ENCODE assay signal across 8 cellular contexts in the genomic region with DNA sequence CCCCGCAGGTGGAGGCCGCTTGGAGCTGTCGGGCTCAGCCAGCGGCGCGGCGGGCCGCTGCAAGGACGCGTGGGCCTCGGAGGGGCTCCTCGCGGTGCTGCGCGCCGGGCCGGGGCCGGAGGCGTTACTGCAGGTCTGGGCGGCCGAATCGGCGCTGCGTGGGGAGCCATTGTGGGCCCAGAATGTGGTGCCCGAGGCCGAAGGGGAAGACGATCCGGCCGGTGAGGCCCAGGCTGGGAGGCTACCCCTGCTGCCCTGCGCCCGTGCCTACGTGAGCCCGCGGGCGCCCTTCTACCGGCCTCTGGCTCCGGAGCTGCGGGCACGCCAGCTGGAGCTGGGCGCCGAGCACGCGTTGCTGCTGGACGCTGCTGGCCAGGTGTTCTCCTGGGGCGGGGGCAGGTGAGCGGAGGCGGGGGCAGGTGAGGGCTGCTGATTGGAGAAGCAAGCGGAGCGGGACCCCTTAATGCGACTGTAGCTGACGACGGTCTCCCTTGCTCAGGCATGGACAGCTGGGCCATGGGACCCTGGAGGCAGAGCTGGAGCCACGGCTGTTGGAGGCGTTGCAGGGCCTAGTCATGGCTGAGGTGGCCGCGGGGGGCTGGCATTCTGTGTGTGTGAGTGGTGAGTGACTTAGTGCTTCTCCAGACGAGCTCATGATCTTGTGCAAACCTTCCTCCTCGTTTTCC. TPM values are rescaled to one million over a fixed set of nuclear protein-coding genes. Genes with fewer than 3 reads are reported as not detected.
DNase-seq lines count a peak whose midpoint lies in the region; ATAC-seq and TF ChIP-seq lines count a peak whose summit lies in the region.

No MANE protein-coding gene starts in this region.

- H3K4me1 ChIP-seq in neural progenitor cell = peaks cover 12% of the 10 kb centered on the region

- no peaks in the 10 kb centered on the region for H3K27me3 Mint-ChIP-seq in Calu3 (ENCODE audit: unreplicated experiment)
- no peaks in the 10 kb centered on the region for H3K27me3 Mint-ChIP-seq in T-cell
- H3K27me3 Mint-ChIP-seq in neural progenitor cell (ENCODE audit: insufficient read depth, low read depth) = peaks cover 11% of the 10 kb centered on the region

- no peaks in the 10 kb centered on the region for H3K4me1 Mint-ChIP-seq in Calu3 (ENCODE audit: low read depth, unreplicated experiment)
- H3K4me1 Mint-ChIP-seq in T-cell = peaks cover 0 to 20% (median 16%) of the 10 kb centered on the region in 3 donors
- peaks cover 16% of the 10 kb centered on the region for H3K4me1 Mint-ChIP-seq in neural progenitor cell

- H3K9ac ChIP-seq in neural progenitor cell = no peak overlapping the region

- CTCF ChIA-PET in Calu3 (lab: Charles Lee) (interaction anchor here (0.7 to 3.2 kb wide), 5 partner anchors 25 to 314 kb away, joined by 3 to 23 read pairs (median 4); a partner anchor contains a TSS), T-cell (lab: Charles Lee) (interaction anchor here (0.6 to 3.9 kb wide), 15 partner anchors 8 to 1781 kb away, joined by 3 to 27 read pairs (median 5); a partner anchor contains a TSS)

- H3K9me3 ChIP-seq in neural progenitor cell (ENCODE audit: low read depth) = no peaks in the 10 kb centered on the region

- no peak for ATAC-seq in T-cell (replicated peaks in 1 of 4)
- ATAC-seq in HG03442 (IDR thresholded peaks at IDR 0.05; ENCODE audit: unreplicated experiment) = no peak
- no peak for ATAC-seq in activated CD4-positive, CD25-positive, alpha-beta regulatory T cell treated with anti-CD3 and anti-CD28 coated beads, Interleukin-2, amount 50 U/mL, for 24 hours

- H3K4me2 ChIP-seq in neural progenitor cell = peak overlapping the region; percentile 78

- peaks cover 14% of the 10 kb centered on the region for H3K27me3 ChIP-seq in neural progenitor cell

- H3K36me3 Mint-ChIP-seq in Calu3 (ENCODE audit: insufficient read depth, unreplicated experiment) = peaks cover 65% of the 10 kb centered on the region
- peaks cover 29% of the 10 kb centered on the region for H3K36me3 Mint-ChIP-seq in T-cell
- H3K36me3 Mint-ChIP-seq in neural progenitor cell = peaks cover 8% of the 10 kb centered on the region

- H3K27ac ChIP-seq in neural progenitor cell = no peak overlapping the region

- no TSS peak for BruUV-seq in Calu3 (replicated peaks; lab: Mats Ljungman, UMichigan)

- peaks cover 8% of the 10 kb centered on the region for H4K20me1 ChIP-seq in neural progenitor cell (ENCODE audit: low read depth)

- no peaks in the 10 kb centered on the region for H3K36me3 ChIP-seq in neural progenitor cell

- H3K27ac Mint-ChIP-seq in Calu3 (ENCODE audit: unreplicated experiment) = peak overlapping the region; percentile 39
- peak overlapping the region in 1 of 2 donors; percentile 39 for H3K27ac Mint-ChIP-seq in T-cell
- no peak overlapping the region for H3K27ac Mint-ChIP-seq in neural progenitor cell

- H2AFZ ChIP-seq in neural progenitor cell (replicated peaks) = no peak overlapping the region

- no peak for TF ChIP-seq CTCF in Calu3 (IDR thresholded peaks at IDR 0.05; ENCODE audit: unreplicated experiment)
- TF ChIP-seq CTCF in fibroblast of mammary gland (conservative IDR thresholded peaks at IDR 0.05; ENCODE audit: control insufficient read depth, insufficient read depth, low read depth, low read length) = no peak
- TF ChIP-seq CTCF in neural progenitor cell (IDR thresholded peaks at IDR 0.05) = no peak

- no peak for DNase-seq in Calu3
- no peak for DNase-seq in T-cell
- DNase-seq in fibroblast of mammary gland (ENCODE audit: low read depth) = peak; percentile 64
- DNase-seq in neural progenitor cell (ENCODE audit: low spot score) = peak; percentile 74
- no peak for DNase-seq in foreskin melanocyte
- DNase-seq in NCI-H1048 (lab: John Stamatoyannopoulos, UW) = no peak

- intact Hi-C loops in Calu3 (cut with micrococcal nuclease; ENCODE audit: unreplicated experiment) = loop anchor here (5.0 to 10.0 kb wide), 2 partner anchors 75 to 318 kb away; no protein-coding TSS in a partner anchor

- H3K79me2 ChIP-seq in neural progenitor cell (ENCODE audit: low read depth) = no peaks in the 10 kb centered on the region

- H3K4me3 ChIP-seq in fibroblast of mammary gland (ENCODE audit: control insufficient read depth, low read depth, low read length) = peak overlapping the region; percentile 44
- H3K4me3 ChIP-seq in neural progenitor cell = peak overlapping the region; percentile 56

- H3F3A ChIP-seq in neural progenitor cell (ENCODE audit: low read depth) = peaks cover 31% of the 10 kb centered on the region

- peak overlapping the region; percentile 40 for H3K4me3 Mint-ChIP-seq in Calu3 (ENCODE audit: low read depth, unreplicated experiment)
- peak overlapping the region; percentile 37 to 57 (median 56) for H3K4me3 Mint-ChIP-seq in T-cell
- peak overlapping the region; percentile 81 for H3K4me3 Mint-ChIP-seq in neural progenitor cell

- H3K9me3 Mint-ChIP-seq in Calu3 (ENCODE audit: low read depth, unreplicated experiment) = no peaks in the 10 kb centered on the region
- H3K9me3 Mint-ChIP-seq in T-cell = no peaks in the 10 kb centered on the region
- no peaks in the 10 kb centered on the region for H3K9me3 Mint-ChIP-seq in neural progenitor cell

- POLR2A ChIA-PET in T-cell (lab: Charles Lee) = interaction anchor here (0.7 to 0.9 kb wide), 2 partner anchors 22 to 75 kb away, joined by 3 read pairs; a partner anchor contains a TSS

RNA-seq across cellular contexts. Expression of a gene that starts 2.6 kb away (rescaled TPM):
- total RNA-seq in Calu3 (2022) (39.3 and 42.6 TPM in 2 replicates), T-cell (10 to 100 TPM in 3 of 5 donors, 1 to 10 TPM in 2; 5.7 to 21.2 (median 15.8) TPM), neural progenitor cell (ENCODE audit: low replicate concordance) (19.7 and 27.6 TPM in 2 replicates)

RNA-seq across cellular contexts. Expression of a gene that starts 22.2 kb away (rescaled TPM):
- 66.5 and 66.7 TPM in 2 replicates for total RNA-seq in Calu3 (2022)
- 10 to 100 TPM; 39.4 to 80.3 (median 72.2) TPM for total RNA-seq in T-cell
- 47.7 and 99.5 TPM in 2 replicates for total RNA-seq in neural progenitor cell (ENCODE audit: low replicate concordance)

RNA-seq across cellular contexts. Expression of a gene that starts 24.9 kb away (rescaled TPM):
- total RNA-seq in Calu3 (2022) = 25.1 and 26.7 TPM in 2 replicates
- 10 to 100 TPM; 14.4 to 28.6 (median 26.2) TPM for total RNA-seq in T-cell
- 20.4 and 21.8 TPM in 2 replicates for total RNA-seq in neural progenitor cell (ENCODE audit: low replicate concordance)

RNA-seq across cellular contexts. Expression of a gene that starts 37.1 kb away (rescaled TPM):
- total RNA-seq in Calu3 (2022) (208 and 260 TPM in 2 replicates), T-cell (10 to 100 TPM in 2 of 5 donors, 1 to 10 TPM in 3; 4.7 to 25.9 (median 6.8) TPM), neural progenitor cell (ENCODE audit: low replicate concordance) (257 and 284 TPM in 2 replicates)

RNA-seq across cellular contexts. Expression of a gene that starts 54.1 kb away (rescaled TPM):
- total RNA-seq in Calu3 (2022) (56.1 and 58.5 TPM in 2 replicates), T-cell (100 to 1,000 TPM; 119 to 158 (median 142) TPM), neural progenitor cell (ENCODE audit: low replicate concordance) (7.0 and 15.3 TPM in 2 replicates)

Comparison
In these comparisons a context has a peak if more than half of its experiments do, and no peak if none do; other contexts are left out.
1. DNase-seq: peak in fibroblast of mammary gland (single experiment) and neural progenitor cell (single experiment); none in Calu3 (single experiment), T-cell (0 of 34), foreskin melanocyte (single experiment) and NCI-H1048 (single experiment).
2. Peak in every context shown above with its lines, with median percentiles within 50 percentile points of each other: H3K4me3 Mint-ChIP-seq.